8 cellular contexts compared by ENCODE assay signal in the genomic region with DNA sequence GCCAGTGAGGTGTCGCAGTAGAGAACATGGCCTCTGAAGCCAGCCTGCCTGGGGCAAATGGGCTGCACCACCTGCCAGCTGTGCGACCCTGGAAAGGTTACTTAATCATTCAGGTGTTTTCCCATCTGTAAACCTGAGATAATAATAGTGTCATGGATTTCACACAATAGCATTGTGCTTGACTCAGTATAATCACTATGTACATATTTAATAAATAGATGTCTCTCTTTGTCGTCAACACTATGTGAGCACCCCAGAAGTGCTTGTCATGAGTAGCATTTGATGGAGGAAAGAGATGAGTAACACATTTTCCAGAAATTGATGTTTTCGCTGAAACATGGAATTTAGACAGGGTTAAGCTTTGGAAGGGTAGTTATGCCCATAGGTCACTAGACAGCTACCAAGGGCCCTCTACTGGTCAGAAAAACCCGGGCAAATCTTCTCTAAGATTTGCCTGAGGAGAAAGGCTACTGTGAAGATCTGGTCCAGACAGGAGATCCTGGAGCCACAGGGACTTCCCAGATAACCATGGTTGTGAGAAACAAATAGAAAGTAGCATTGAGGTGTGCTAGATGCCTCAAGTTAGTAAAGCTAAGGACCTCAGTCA. TPM values are rescaled to one million over a fixed set of nuclear protein-coding genes. Genes with fewer than 3 reads are reported as not detected.
DNase-seq lines count a peak whose midpoint lies in the region; ATAC-seq, FAIRE-seq and TF ChIP-seq lines count a peak whose summit lies in the region.

No MANE protein-coding gene starts in this region.

- no peak for TF ChIP-seq POLR2A in GM18505 (IDR thresholded peaks at IDR 0.05; ENCODE audit: borderline replicate concordance, extremely low read depth, insufficient read depth, insufficient read length)

- no peaks in the 10 kb centered on the region for H3K27me3 Mint-ChIP-seq in activated T-helper 17 cell treated with anti-CD3 and anti-CD28 coated beads, Interleukin-2, amount 50 U/mL, for 72 hours
- H3K27me3 Mint-ChIP-seq in CD4-positive, alpha-beta memory T cell: no peaks in the 10 kb centered on the region

- no peak overlapping the region for H3K4me3 ChIP-seq in CD4-positive, alpha-beta memory T cell (ENCODE audit: low read length in 2 of 2)

- POLR2A ChIA-PET in CD4-positive, alpha-beta memory T cell (lab: Charles Lee; ENCODE audit: partially characterized antibody): interaction anchor here (6.9 kb wide), 1 partner anchor 12 kb away, joined by 61 read pairs; a partner anchor contains a TSS

- CTCF ChIA-PET in CD4-positive, alpha-beta memory T cell (lab: Charles Lee; ENCODE audit: partially characterized antibody): interaction anchor here (1.7 to 2.2 kb wide), 2 partner anchors 10 to 103 kb away, joined by 9 to 11 read pairs; a partner anchor contains a TSS

- H3K27ac ChIP-seq in KOPT-K1 (ENCODE audit: low read depth, low read length, poor library complexity, severe bottlenecking): peak overlapping the region; percentile 56
- no peak overlapping the region for H3K27ac ChIP-seq in CD4-positive, alpha-beta memory T cell (ENCODE audit: low read depth, low read length)

- intact Hi-C loops in CD4-positive, alpha-beta memory T cell (cut with micrococcal nuclease): no loop called here

- H3K4me3 Mint-ChIP-seq in activated T-helper 17 cell treated with anti-CD3 and anti-CD28 coated beads, Interleukin-2, amount 50 U/mL, for 72 hours: no peak overlapping the region
- H3K4me3 Mint-ChIP-seq in CD4-positive, alpha-beta memory T cell: peak overlapping the region in 2 of 8 donors; percentile 7 to 33

- H3K27ac Mint-ChIP-seq in activated T-helper 17 cell treated with anti-CD3 and anti-CD28 coated beads, Interleukin-2, amount 50 U/mL, for 72 hours: no peak overlapping the region
- peak overlapping the region in 1 of 7 donors; percentile 45 for H3K27ac Mint-ChIP-seq in CD4-positive, alpha-beta memory T cell

- H3K27me3 ChIP-seq in CD4-positive, alpha-beta memory T cell (ENCODE audit: insufficient read depth, low read length): no peaks in the 10 kb centered on the region

- DNase-seq in GM18507 (ENCODE audit: extremely low spot score, insufficient read length, low read depth) (no peak), iPS-NIHi11 (ENCODE audit: low spot score) (peak; percentile 33), DMS153 (lab: John Stamatoyannopoulos, UW) (no peak)
- DNase-seq in CD4-positive, alpha-beta memory T cell: no peak

- no peaks in the 10 kb centered on the region for H3K36me3 Mint-ChIP-seq in activated T-helper 17 cell treated with anti-CD3 and anti-CD28 coated beads, Interleukin-2, amount 50 U/mL, for 72 hours (ENCODE audit: low read depth)
- H3K36me3 Mint-ChIP-seq in CD4-positive, alpha-beta memory T cell: no peaks in the 10 kb centered on the region

- no peaks in the 10 kb centered on the region for H3K36me3 ChIP-seq in KOPT-K1 (ENCODE audit: insufficient read depth, low read length)
- no peaks in the 10 kb centered on the region for H3K36me3 ChIP-seq in CD4-positive, alpha-beta memory T cell (ENCODE audit: insufficient read depth, low read length)

- H3K4me1 ChIP-seq in CD4-positive, alpha-beta memory T cell (ENCODE audit: insufficient read depth, low read length): peaks cover 47% of the 10 kb centered on the region

- peak; percentile 44 for ATAC-seq in activated T-helper 17 cell treated with anti-CD3 and anti-CD28 coated beads, Interleukin-2, amount 50 U/mL, for 72 hours (replicated peaks)
- ATAC-seq in HG03135 (IDR thresholded peaks at IDR 0.05; ENCODE audit: unreplicated experiment) (no peak), GM18505 (IDR thresholded peaks at IDR 0.05; ENCODE audit: unreplicated experiment) (no peak)

- peaks cover 10% of the 10 kb centered on the region for H3K9me3 ChIP-seq in KOPT-K1 (ENCODE audit: insufficient read depth, low read length, poor library complexity, severe bottlenecking)
- no peaks in the 10 kb centered on the region for H3K9me3 ChIP-seq in CD4-positive, alpha-beta memory T cell (ENCODE audit: control insufficient read depth in 1 of 2, low read length in 2 of 2)

- peak; percentile 76 for FAIRE-seq in GM18507 (lab: Jason Lieb, UNC)

- H3K9me3 Mint-ChIP-seq in activated T-helper 17 cell treated with anti-CD3 and anti-CD28 coated beads, Interleukin-2, amount 50 U/mL, for 72 hours: no peaks in the 10 kb centered on the region
- H3K9me3 Mint-ChIP-seq in CD4-positive, alpha-beta memory T cell: no peaks in the 10 kb centered on the region

- H3K4me1 Mint-ChIP-seq in activated T-helper 17 cell treated with anti-CD3 and anti-CD28 coated beads, Interleukin-2, amount 50 U/mL, for 72 hours: peaks cover 12% of the 10 kb centered on the region
- peaks cover 35 to 71% (median 45%) of the 10 kb centered on the region in 4 donors for H3K4me1 Mint-ChIP-seq in CD4-positive, alpha-beta memory T cell

RNA-seq across cellular contexts. Expression of a gene that starts 9.5 kb away (rescaled TPM):
- total RNA-seq in activated T-helper 17 cell treated with anti-CD3 and anti-CD28 coated beads, Interleukin-2, amount 50 U/mL, for 72 hours: 10 to 100 TPM; 13.4 to 27.2 TPM
- 10 to 100 TPM; 33.0 to 36.2 TPM for total RNA-seq in CD4-positive, alpha-beta memory T cell
- 10 to 100 TPM; 20.1 to 23.7 TPM for polyA plus RNA-seq in CD4-positive, alpha-beta memory T cell
